In genomic region chr12:31922341-31923062, GRCh38 we compare ENCODE assay signal across 11 cellular contexts. TPM values are rescaled to one million over a fixed set of nuclear protein-coding genes. Genes with fewer than 3 reads are reported as not detected.
DNase-seq lines count a peak whose midpoint lies in the region; ATAC-seq and TF ChIP-seq lines count a peak whose summit lies in the region.
"Had no signal": no experiment of that assay in that cellular context is flagged by ENCODE, and none has a peak within 500 bp of the region (broad histone marks: within the 10 kb centered on the region; RNA-seq: fewer than 3 reads in every experiment).

No MANE protein-coding gene starts in this region.

- no peaks in the 10 kb centered on the region for H3F3A ChIP-seq in MM.1S (ENCODE audit: insufficient read depth, low read length)

- TF ChIP-seq CTCF in MM.1S (IDR thresholded peaks at IDR 0.05; ENCODE audit: low read length): no peak

- H3K36me3 Mint-ChIP-seq in activated T-helper 17 cell treated with anti-CD3 and anti-CD28 coated beads, Interleukin-2, amount 50 U/mL, for 72 hours (ENCODE audit: low read depth): peaks cover 6% of the 10 kb centered on the region

- H3K4me1 ChIP-seq in MM.1S (ENCODE audit: low read length): no peaks in the 10 kb centered on the region
- H3K4me1 ChIP-seq: tibial nerve had no signal

- peak overlapping the region; percentile 86 for H3K27ac Mint-ChIP-seq in activated T-helper 17 cell treated with anti-CD3 and anti-CD28 coated beads, Interleukin-2, amount 50 U/mL, for 72 hours

- no peaks in the 10 kb centered on the region for H3K27me3 Mint-ChIP-seq in activated T-helper 17 cell treated with anti-CD3 and anti-CD28 coated beads, Interleukin-2, amount 50 U/mL, for 72 hours
- H3K27me3 Mint-ChIP-seq: CD4-positive, CD25-positive, alpha-beta regulatory T cell had no signal

- no peaks in the 10 kb centered on the region for H3K9me2 ChIP-seq in MM.1S (replicated peaks; ENCODE audit: insufficient read depth, low read length)

- 0 out of 2 replicates have a peak, but pooled peaks cover 4% of the 10 kb centered on the region for H3K9me3 ChIP-seq in MM.1S (replicated peaks; ENCODE audit: insufficient read depth, low read length)

- H3K4me2 ChIP-seq in MM.1S (ENCODE audit: low read depth, low read length): no peak overlapping the region

- no peak overlapping the region for H3K27ac ChIP-seq in MM.1S (ENCODE audit: low read length)
- H3K27ac ChIP-seq: tibial nerve had no signal

- peaks cover 14% of the 10 kb centered on the region for H3K9me3 Mint-ChIP-seq in activated T-helper 17 cell treated with anti-CD3 and anti-CD28 coated beads, Interleukin-2, amount 50 U/mL, for 72 hours

- DNase-seq in ELR (ENCODE audit: low read depth) (peak; percentile 53), M059J (ENCODE audit: low read depth) (peak; percentile 70), foreskin melanocyte (peak; percentile 78), NCI-H2171 (lab: John Stamatoyannopoulos, UW) (no peak), MM.1S (no peak), superior temporal gyrus (ENCODE audit: extremely low spot score) (no peak), occipital lobe (lab: John Stamatoyannopoulos, UW) (no peak)
- DNase-seq: CD4-positive, CD25-positive, alpha-beta regulatory T cell; NCI-H1105 treated with DMSO at 0.1 percent for 48 hours had no signal

- no peaks in the 10 kb centered on the region for H4K20me1 ChIP-seq in MM.1S (ENCODE audit: insufficient read depth, low read length)

- no peaks in the 10 kb centered on the region for H3K36me3 ChIP-seq in MM.1S (replicated peaks; ENCODE audit: insufficient read depth, low read length)
- H3K36me3 ChIP-seq: tibial nerve had no signal

- H3K4me3 ChIP-seq in MM.1S (ENCODE audit: low read length): no peak overlapping the region
- H3K4me3 ChIP-seq: tibial nerve had no signal

- peak; percentile 94 for ATAC-seq in activated T-helper 17 cell treated with anti-CD3 and anti-CD28 coated beads, Interleukin-2, amount 50 U/mL, for 72 hours (replicated peaks)

- no peaks in the 10 kb centered on the region for H3K27me3 ChIP-seq in MM.1S (replicated peaks; ENCODE audit: insufficient read depth, low read length)
- H3K27me3 ChIP-seq: tibial nerve had no signal

- H3K79me2 ChIP-seq in MM.1S (ENCODE audit: low read length): no peaks in the 10 kb centered on the region

- H3K4me3 Mint-ChIP-seq in activated T-helper 17 cell treated with anti-CD3 and anti-CD28 coated beads, Interleukin-2, amount 50 U/mL, for 72 hours: peak overlapping the region; percentile 56

- H2AFZ ChIP-seq in MM.1S (ENCODE audit: low read length): no peak overlapping the region

- H3K9ac ChIP-seq in MM.1S (ENCODE audit: low read length): no peak overlapping the region

- peaks cover 13% of the 10 kb centered on the region for H3K4me1 Mint-ChIP-seq in activated T-helper 17 cell treated with anti-CD3 and anti-CD28 coated beads, Interleukin-2, amount 50 U/mL, for 72 hours

RNA-seq across cellular contexts. Expression of gene RESF1, which starts 36.7 kb away (rescaled TPM):
- total RNA-seq in M059J (2014; rRNA removed; shearing (Covaris generic)): 23.6 and 29.8 TPM in 2 replicates
- 10 to 100 TPM; 83.1 to 88.3 TPM for total RNA-seq in activated T-helper 17 cell treated with anti-CD3 and anti-CD28 coated beads, Interleukin-2, amount 50 U/mL, for 72 hours
- total RNA-seq in occipital lobe: 61.0 TPM

Comparison
In these comparisons a context has a peak if more than half of its experiments do, and no peak if none do; other contexts are left out.
1. DNase-seq: peak in ELR (single experiment), M059J (single experiment) and foreskin melanocyte (single experiment); none in NCI-H2171 (single experiment), MM.1S (single experiment), superior temporal gyrus (single experiment) and occipital lobe (single experiment).